8 cellular contexts compared by ENCODE assay signal in the genomic region with DNA sequence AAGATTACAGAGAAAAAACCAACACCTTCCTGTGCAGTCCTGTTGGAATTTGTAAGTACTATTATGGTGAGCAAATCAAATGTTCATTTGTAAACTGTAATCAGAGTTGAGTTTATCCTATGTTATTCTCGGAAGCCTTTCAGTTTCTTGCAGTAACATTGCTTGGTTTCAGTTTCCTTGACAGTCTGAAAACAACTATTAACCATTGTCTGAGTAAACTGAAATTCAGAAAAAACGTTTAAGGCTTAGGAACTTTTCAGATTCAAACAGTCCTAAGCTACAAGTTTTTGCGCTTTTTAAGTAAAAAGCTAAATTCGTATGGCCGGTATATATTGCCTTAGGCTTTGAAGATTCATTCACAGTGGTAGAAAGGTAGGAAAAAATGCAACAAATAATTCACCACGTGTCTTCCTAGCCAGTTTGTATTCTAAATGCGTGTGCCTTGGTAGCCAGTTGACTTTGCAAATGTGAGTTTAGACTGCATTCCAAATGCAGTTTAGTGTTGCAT. TPM values are rescaled to one million over a fixed set of nuclear protein-coding genes. Genes with fewer than 3 reads are reported as not detected.
DNase-seq lines count a peak whose midpoint lies in the region; ATAC-seq, FAIRE-seq and TF ChIP-seq lines count a peak whose summit lies in the region.

No MANE protein-coding gene starts in this region.

- H3K27ac ChIP-seq in ascending aorta (peak overlapping the region in 1 of 2 donors; percentile 99), kidney (ENCODE audit: low read depth in 2 of 2, low read length in 2 of 2) (peak overlapping the region in 1 of 2 donors; percentile 55)

- H3K4me1 ChIP-seq in ascending aorta (peaks cover 6 to 38% of the 10 kb centered on the region in 2 donors), kidney (ENCODE audit: control insufficient read depth in 1 of 2, insufficient read depth in 1 of 2, low read depth in 1 of 2, low read length in 2 of 2) (peaks cover 12 to 15% of the 10 kb centered on the region in 2 donors)

- ATAC-seq in GM21825 (IDR thresholded peaks at IDR 0.05; ENCODE audit: unreplicated experiment): no peak

- no peak for TF ChIP-seq CTCF in BJ (IDR thresholded peaks at IDR 0.05; ENCODE audit: insufficient read depth, low read depth, low read length)
- no peak for TF ChIP-seq CTCF in ascending aorta (IDR thresholded peaks at IDR 0.05)
- no peak for TF ChIP-seq CTCF in kidney (IDR thresholded peaks at IDR 0.05; ENCODE audit: borderline replicate concordance, extremely low read depth, insufficient read depth)
- no peak for TF ChIP-seq CTCF in D721Med (IDR thresholded peaks at IDR 0.05; ENCODE audit: insufficient read depth, missing control alignments)

- no peaks in the 10 kb centered on the region for H3K36me3 ChIP-seq in BJ (ENCODE audit: control insufficient read depth, insufficient read depth, low read length)
- H3K36me3 ChIP-seq in ascending aorta: no peaks in the 10 kb centered on the region
- no peaks in the 10 kb centered on the region for H3K36me3 ChIP-seq in kidney (ENCODE audit: control insufficient read depth in 1 of 2, insufficient read depth in 2 of 2, low read length in 2 of 2)

- intact Hi-C loops in ascending aorta (cut with DNase I) (loop anchor here (10.0 kb wide), 2 partner anchors 518 to 1872 kb away; partner anchors contain the start of genes DHX29 and MTREX), kidney (cut with DNase I) (no loop called here)

- peak; percentile 59 for FAIRE-seq in kidney (lab: Jason Lieb, UNC)
- FAIRE-seq in D721Med (lab: Jason Lieb, UNC): no peak

- H3K27me3 ChIP-seq in BJ (ENCODE audit: control insufficient read depth, insufficient read depth, low read length) (no peaks in the 10 kb centered on the region), ascending aorta (no peaks in the 10 kb centered on the region)

- H3K4me3 ChIP-seq in BJ (ENCODE audit: low read depth, low read length) (peak overlapping the region; percentile 98), ascending aorta (peak overlapping the region; percentile 83 to 99), kidney (ENCODE audit: low read length in 2 of 2) (peak overlapping the region; percentile 91 to 95)

- peak; percentile 26 for DNase-seq in BJ (ENCODE audit: low read depth)
- DNase-seq in HS-5 (ENCODE audit: low read depth): peak; percentile 26
- DNase-seq in ascending aorta (ENCODE audit: low spot score in 2 of 2): no peak
- DNase-seq in kidney: no peak
- DNase-seq in superior temporal gyrus (ENCODE audit: extremely low spot score): peak; percentile 69
- DNase-seq in D721Med (ENCODE audit: insufficient read length, low spot score): no peak
- DNase-seq in NCI-H748 treated with DMSO at 0.1 percent for 48 hours (lab: John Stamatoyannopoulos, UW): no peak

- peak overlapping the region; percentile 44 to 100 for H3K9ac ChIP-seq in kidney (ENCODE audit: low read length in 2 of 2)

- no peaks in the 10 kb centered on the region for H3K9me3 ChIP-seq in ascending aorta
- H3K9me3 ChIP-seq in kidney (ENCODE audit: control insufficient read depth in 1 of 2, low read length in 2 of 2): no peaks in the 10 kb centered on the region

- CTCF ChIA-PET in BJ (lab: Yijun Ruan, JAX): interaction anchor here (1.5 kb wide), 1 partner anchor 55 kb away, joined by 3 read pairs; no protein-coding TSS in a partner anchor

- POLR2A ChIA-PET in BJ (lab: Charles Lee): no interaction called here

RNA-seq across cellular contexts. Expression of gene GPBP1, which starts 2.5 kb away (rescaled TPM):
- polyA plus RNA-seq in BJ (2011; rRNA removed) (13.1 and 34.0 TPM in 2 replicates), kidney (ENCODE audit: insufficient read depth, low read depth, low replicate concordance) (52.7 TPM)
- polyA minus RNA-seq in BJ (2011; rRNA and poly(A)+ RNA removed): 9.9 and 10.6 TPM in 2 replicates
- total RNA-seq in ascending aorta (21.2 TPM), kidney (80.9 TPM)

Comparison
In these comparisons a context has a peak if more than half of its experiments do, and no peak if none do; other contexts are left out.
1. DNase-seq: peak in BJ (single experiment), HS-5 (single experiment) and superior temporal gyrus (single experiment); none in ascending aorta (0 of 2), kidney (single experiment), D721Med (single experiment) and NCI-H748 treated with DMSO at 0.1 percent for 48 hours (single experiment).
2. Peak in every context shown above with its lines, with median percentiles within 50 percentile points of each other: H3K4me3 ChIP-seq.